17 cellular contexts compared by ENCODE assay signal in genomic region chr15:99508807-99509311, GRCh38. TPM values are rescaled to one million over a fixed set of nuclear protein-coding genes. Genes with fewer than 3 reads are reported as not detected.
A peak's percentile ranks its signal among the peaks of the same experiment; 100 is the strongest.
DNase-seq lines count a peak whose midpoint lies in the region; ATAC-seq and TF ChIP-seq lines count a peak whose summit lies in the region.
"Had no signal": no experiment of that assay in that cellular context is flagged by ENCODE, and none has a peak within 500 bp of the region (broad histone marks: within the 10 kb centered on the region; RNA-seq: fewer than 3 reads in every experiment).

No MANE protein-coding gene starts in this region.

- intact Hi-C loops in HCT116 (cut with micrococcal nuclease) (no loop called here), left lung (cut with DNase I) (no loop called here)

- H3K27me3 Mint-ChIP-seq in endothelial cell (ENCODE audit: unreplicated experiment), result no peaks in the 10 kb centered on the region
- H3K27me3 Mint-ChIP-seq: activated CD8-positive, alpha-beta T cell treated with anti-CD3 and anti-CD28 coated beads for 36 hours; progenitor cell of endocrine pancreas had no signal

- H3K9me3 ChIP-seq in HCT116 (ENCODE audit: control insufficient read depth in 1 of 2, insufficient read depth in 1 of 2, low read depth in 1 of 2, low read length in 2 of 2) (no peaks in the 10 kb centered on the region), smooth muscle cell (replicated peaks; ENCODE audit: low read depth) (no peaks in the 10 kb centered on the region), left lung (no peaks in the 10 kb centered on the region)

- H3K27me3 ChIP-seq in HCT116 (ENCODE audit: insufficient read depth, low read length) (no peaks in the 10 kb centered on the region), smooth muscle cell (ENCODE audit: low read depth) (no peaks in the 10 kb centered on the region), left lung (no peaks in the 10 kb centered on the region)
- H3K27me3 ChIP-seq: foreskin keratinocyte had no signal

- H3K9ac ChIP-seq in HCT116 (ENCODE audit: low read length), result no peak overlapping the region
- H3K9ac ChIP-seq in smooth muscle cell (ENCODE audit: low read depth), result no peak overlapping the region

- H3K4me2 ChIP-seq in HCT116 (ENCODE audit: low read length) (no peak overlapping the region), smooth muscle cell (peak overlapping the region; percentile 64)

- H3K27ac ChIP-seq in HCT116 (ENCODE audit: low read depth, low read length) (no peak overlapping the region), cingulate gyrus (ENCODE audit: low read depth, low read length) (peak overlapping the region; percentile 11), smooth muscle cell (ENCODE audit: low read depth) (no peak overlapping the region), left lung (peak overlapping the region in 1 of 2 donors; percentile 74)
- H3K27ac ChIP-seq: foreskin keratinocyte had no signal

- CTCF ChIA-PET in HCT116 (lab: Charles Lee), result no interaction called here

- TF ChIP-seq POLR2A in HCT116 (IDR thresholded peaks at IDR 0.05; ENCODE audit: borderline replicate concordance, extremely low read depth, insufficient read depth, insufficient read length), result no peak

- BruUV-seq in HCT116 (replicated peaks; lab: Mats Ljungman, UMichigan), result no TSS peak

- H3K4me3 Mint-ChIP-seq in endothelial cell (ENCODE audit: unreplicated experiment), result no peak overlapping the region
- H3K4me3 Mint-ChIP-seq: activated CD8-positive, alpha-beta T cell treated with anti-CD3 and anti-CD28 coated beads for 36 hours; endodermal cell; H9 had no signal

- no peaks in the 10 kb centered on the region for H3K79me2 ChIP-seq in HCT116 (ENCODE audit: insufficient read depth, low read length)
- no peaks in the 10 kb centered on the region for H3K79me2 ChIP-seq in smooth muscle cell (ENCODE audit: low read depth)

- DNase-seq in COLO829 (ENCODE audit: low spot score), result peak; percentile 23
- DNase-seq in HCT116 (ENCODE audit: low read depth, low spot score), result no peak
- no peak for DNase-seq in smooth muscle cell (lab: John Stamatoyannopoulos, UW; ENCODE audit: unreplicated experiment)
- DNase-seq in endothelial cell (ENCODE audit: low spot score), result no peak
- no peak for DNase-seq in NCI-H1048 (lab: John Stamatoyannopoulos, UW)
- DNase-seq in NK-92 (lab: John Stamatoyannopoulos, UW; ENCODE audit: unreplicated experiment), result no peak
- no peak for DNase-seq in left lung
- DNase-seq: activated CD8-positive, alpha-beta T cell treated with anti-CD3 and anti-CD28 coated beads for 36 hours; foreskin keratinocyte; H9; islet precursor cell; NCI-H1417 treated with DMSO at 0.1 percent for 48 hours; NCI-H345; trophoblast cell had no signal

- H4K20me1 ChIP-seq in HCT116 (ENCODE audit: insufficient read depth), result no peaks in the 10 kb centered on the region
- no peaks in the 10 kb centered on the region for H4K20me1 ChIP-seq in smooth muscle cell (ENCODE audit: low read depth)

- no peaks in the 10 kb centered on the region for H3F3A ChIP-seq in smooth muscle cell (ENCODE audit: low read depth)

- ATAC-seq in HCT116 (0 out of 2 replicates have a peak, but pooled peaks have one; percentile 29), left lung (no peak)
- ATAC-seq: activated CD8-positive, alpha-beta T cell treated with anti-CD3 and anti-CD28 coated beads for 36 hours had no signal

- no peaks in the 10 kb centered on the region for H3K9me3 Mint-ChIP-seq in endothelial cell (ENCODE audit: unreplicated experiment)
- H3K9me3 Mint-ChIP-seq: activated CD8-positive, alpha-beta T cell treated with anti-CD3 and anti-CD28 coated beads for 36 hours; endodermal cell had no signal

- 99% methylated on average over 4 of the region's 4 CpGs for WGBS in smooth muscle cell (ENCODE audit: low lambda C conversion rate)

- RAD21 ChIA-PET in HCT116 (lab: Charles Lee; ENCODE audit: low non-redundant PET in 1 of 2, low total read pairs in 2 of 2, uncharacterized antibody in 2 of 2, unreplicated experiment in 2 of 2), result no interaction called here

- peaks cover 8% of the 10 kb centered on the region for H3K4me1 Mint-ChIP-seq in endothelial cell (ENCODE audit: unreplicated experiment)
- H3K4me1 Mint-ChIP-seq: endodermal cell had no signal

- no peak overlapping the region for H2AFZ ChIP-seq in HCT116 (ENCODE audit: low read depth, low read length, poor library complexity, severe bottlenecking)
- no peak overlapping the region for H2AFZ ChIP-seq in smooth muscle cell (ENCODE audit: low read depth)

- no peaks in the 10 kb centered on the region for H3K9me2 ChIP-seq in HCT116 (ENCODE audit: insufficient read depth)

- H3K4me1 ChIP-seq in HCT116 (ENCODE audit: control insufficient read depth in 1 of 2, insufficient read depth in 2 of 2, low read length in 2 of 2) (peaks cover 0 to 9% of the 10 kb centered on the region in 2 experiments; a peak in 1 of 4 replicates), smooth muscle cell (ENCODE audit: low read depth) (no peaks in the 10 kb centered on the region), left lung (peaks cover 21 to 78% of the 10 kb centered on the region in 2 donors)
- H3K4me1 ChIP-seq: foreskin keratinocyte had no signal

- H3K27ac Mint-ChIP-seq in endothelial cell (ENCODE audit: unreplicated experiment), result no peak overlapping the region
- H3K27ac Mint-ChIP-seq: activated CD8-positive, alpha-beta T cell treated with anti-CD3 and anti-CD28 coated beads for 36 hours; endodermal cell; H9; progenitor cell of endocrine pancreas had no signal

- POLR2A ChIA-PET in HCT116 (lab: Charles Lee), result no interaction called here

- TF ChIP-seq CTCF in HCT116 (IDR thresholded peaks at IDR 0.05 in 2 of 3, conservative IDR thresholded peaks at IDR 0.05 in 1 of 3; ENCODE audit: borderline replicate concordance in 1 of 3, insufficient read depth in 1 of 3, low read depth in 2 of 3, low read length in 2 of 3) (no peak), smooth muscle cell (IDR thresholded peaks at IDR 0.05; ENCODE audit: borderline replicate concordance, insufficient read depth, poor library complexity, severe bottlenecking) (no peak), endothelial cell (IDR thresholded peaks at IDR 0.05; ENCODE audit: unreplicated experiment) (no peak), left lung (IDR thresholded peaks at IDR 0.05) (no peak)

- H3K4me3 ChIP-seq in HCT116 (replicated peaks in 1 of 2; ENCODE audit: low read depth in 1 of 2, low read length in 2 of 2) (no peak overlapping the region), smooth muscle cell (no peak overlapping the region), left lung (no peak overlapping the region)

- no peaks in the 10 kb centered on the region for H3K36me3 Mint-ChIP-seq in endothelial cell (ENCODE audit: low read depth, unreplicated experiment)

- H3K36me3 ChIP-seq in HCT116 (ENCODE audit: control insufficient read depth in 1 of 2, insufficient read depth in 2 of 2, low read length in 2 of 2) (no peaks in the 10 kb centered on the region), smooth muscle cell (ENCODE audit: low read depth) (no peaks in the 10 kb centered on the region), left lung (no peaks in the 10 kb centered on the region)

- TF ChIP-seq RAD21 in HCT116 (IDR thresholded peaks at IDR 0.05; ENCODE audit: low read depth), result no peak

TF ChIP-seq in HCT116, 20 proteins besides CTCF, POLR2A, EP300 and RAD21:
- TF ChIP-seq ZFX (IDR thresholded peaks at IDR 0.05), result no peak

RNA-seq across cellular contexts. Expression of gene MEF2A, which starts 56.9 kb away (rescaled TPM):
- total RNA-seq in HCT116 (2021; ENCODE audit: unreplicated experiment) (29.6 TPM), smooth muscle cell (61.1 and 75.8 TPM in 2 replicates), endothelial cell (ENCODE audit: unreplicated experiment) (43.5 TPM), left lung (10 to 100 TPM; 56.1 to 68.1 TPM)
- 15.3 and 15.5 TPM in 2 replicates for polyA plus RNA-seq in HCT116 (2012)
- polyA plus RNA-seq in smooth muscle cell, result 12.3 and 21.7 TPM in 2 replicates
